8 cellular contexts compared by ENCODE assay signal in the genomic region with DNA sequence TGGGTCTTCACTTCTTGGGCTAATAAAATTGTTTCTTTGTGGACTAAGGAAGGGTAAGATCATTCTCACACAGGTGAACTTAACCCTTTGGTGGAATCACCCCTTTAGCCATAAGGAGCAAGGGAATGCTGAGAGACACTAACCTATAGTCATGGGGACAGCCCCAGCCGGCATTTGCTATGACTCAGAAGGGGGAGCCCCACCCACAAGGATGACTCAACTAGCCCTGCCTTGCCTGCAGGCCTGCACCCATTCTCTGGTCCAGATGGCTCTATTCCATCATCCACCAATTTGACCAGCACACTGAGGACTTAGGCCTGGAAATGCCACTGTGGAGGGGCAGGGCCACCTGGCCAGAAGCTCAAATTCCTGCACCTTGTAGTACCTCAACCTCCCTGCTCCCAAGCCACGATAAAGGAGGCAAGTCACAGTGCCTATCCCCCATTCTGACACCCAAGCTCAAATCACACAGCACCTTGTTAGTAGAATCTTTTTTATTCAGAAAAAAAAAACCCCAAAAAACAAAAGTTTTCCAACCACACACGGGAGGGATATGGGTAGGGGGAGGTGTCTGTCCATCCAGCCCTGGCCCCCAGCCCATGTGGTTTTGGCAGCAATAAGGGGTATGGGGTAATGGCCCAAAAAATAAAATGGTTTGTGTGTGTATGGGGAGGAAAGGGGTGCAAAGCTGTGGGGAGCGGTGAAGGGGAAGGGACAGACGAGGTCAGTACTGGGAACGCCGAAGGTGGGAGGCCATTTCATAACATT. TPM values are rescaled to one million over a fixed set of nuclear protein-coding genes. Genes with fewer than 3 reads are reported as not detected.
DNase-seq lines count a peak whose midpoint lies in the region; ATAC-seq, FAIRE-seq and TF ChIP-seq lines count a peak whose summit lies in the region.

No MANE protein-coding gene starts in this region.

- TF ChIP-seq CTCF in AG04449 (IDR thresholded peaks at IDR 0.05; ENCODE audit: insufficient read depth, low read length, missing control alignments) (no peak), Peyer's patch (IDR thresholded peaks at IDR 0.05) (no peak), prostate gland (IDR thresholded peaks at IDR 0.05) (no peak)

- H3K9me3 ChIP-seq in Peyer's patch (no peaks in the 10 kb centered on the region), prostate gland (no peaks in the 10 kb centered on the region)

- H3K36me3 ChIP-seq in Peyer's patch (peaks cover 0 to 45% (median 0%) of the 10 kb centered on the region in 3 donors), prostate gland (peaks cover 0 to 5% of the 10 kb centered on the region in 2 donors)

- H3K4me1 ChIP-seq in Peyer's patch: peaks cover under 1 to 62% (median 42%) of the 10 kb centered on the region in 4 donors
- H3K4me1 ChIP-seq in prostate gland (replicated peaks): peaks cover 20% of the 10 kb centered on the region

- TF ChIP-seq POLR2A in Peyer's patch (IDR thresholded peaks at IDR 0.05) (peak; percentile 14 to 42), prostate gland (IDR thresholded peaks at IDR 0.05) (no peak)

- CTCF ChIA-PET in AG04449 (lab: Yijun Ruan, JAX): interaction anchor here (1.0 to 1.8 kb wide), 2 partner anchors 42 to 117 kb away, joined by 3 to 4 read pairs; a partner anchor contains a TSS

- peak; percentile 18 for ATAC-seq in GM21825 (IDR thresholded peaks at IDR 0.05; ENCODE audit: unreplicated experiment)

- H3K4me3 ChIP-seq in AG04449 (ENCODE audit: low read depth, low read length): peak overlapping the region; percentile 99
- H3K4me3 ChIP-seq in Peyer's patch: peak overlapping the region in 3 of 4 donors; percentile 95 to 99 (median 97)
- H3K4me3 ChIP-seq in prostate gland: no peak overlapping the region

- FAIRE-seq in urothelium cell line (lab: Jason Lieb, UNC): no peak

- DNase-seq in AG04449 (ENCODE audit: low read depth, low spot score): peak; percentile 47
- peak; percentile 73 to 93 (median 82) for DNase-seq in Peyer's patch
- peak; percentile 80 for DNase-seq in activated T-helper 9 cell treated with anti-CD3 and anti-CD28 coated beads, Interleukin-2, amount 50 U/mL, for 16 hours (ENCODE audit: low read depth)
- DNase-seq in glomerular visceral epithelial cell (ENCODE audit: extremely low spot score): peak; percentile 93
- peak; percentile 47 for DNase-seq in prostate gland (ENCODE audit: low spot score)
- peak; percentile 78 for DNase-seq in urothelium cell line (ENCODE audit: low spot score)
- DNase-seq in medulla oblongata (ENCODE audit: extremely low spot score): no peak

- POLR2A ChIA-PET in AG04449 (lab: Yijun Ruan, JAX): interaction anchor here (6.9 kb wide), 1 partner anchor 21 kb away, joined by 119 read pairs; a partner anchor contains a TSS

- H3K27ac ChIP-seq in Peyer's patch (peak overlapping the region; percentile 71 to 99 (median 98)), prostate gland (peak overlapping the region; percentile 8 to 96)

- H3K27me3 ChIP-seq in Peyer's patch (no peaks in the 10 kb centered on the region), prostate gland (replicated peaks; ENCODE audit: insufficient read depth) (no peaks in the 10 kb centered on the region)

- 34% methylated on average over 7 of the region's 7 CpGs for WGBS in prostate gland

- intact Hi-C loops in prostate gland (cut with DNase I): loop anchor here (5.0 kb wide), 1 partner anchor 42 kb away; a partner anchor contains a TSS

RNA-seq across cellular contexts. Expression of a gene that starts 3.0 kb away (rescaled TPM):
- total RNA-seq in Peyer's patch (1,000 to 10,000 TPM in 1 of 4 donors, 100 to 1,000 TPM in 3; 530 to 1,064 (median 855) TPM), prostate gland (1,000 to 10,000 TPM in 1 of 2 donors, 100 to 1,000 TPM in 1; 646 to 1,039 TPM)

RNA-seq across cellular contexts. Expression of a gene that starts 5.3 kb away (rescaled TPM):
- total RNA-seq in Peyer's patch (10 to 100 TPM; 57.8 to 92.1 (median 78.9) TPM), prostate gland (100 to 1,000 TPM in 1 of 2 donors, 10 to 100 TPM in 1; 78.7 to 138 TPM)

RNA-seq across cellular contexts. Expression of a gene that starts 5.5 kb away (rescaled TPM):
- total RNA-seq in Peyer's patch (10 to 100 TPM; 30.5 to 84.1 (median 60.4) TPM), prostate gland (10 to 100 TPM; 40.5 to 68.0 TPM)

RNA-seq across cellular contexts. Expression of a gene that starts 5.6 kb away (rescaled TPM):
- total RNA-seq in Peyer's patch: 10 to 100 TPM in 3 of 4 donors, 1 to 10 TPM in 1; 7.4 to 27.7 (median 20.6) TPM
- total RNA-seq in prostate gland: 10 to 100 TPM in 1 of 2 donors, 1 to 10 TPM in 1; 9.7 to 10.2 TPM

RNA-seq across cellular contexts. Expression of a gene that starts 13.3 kb away (rescaled TPM):
- total RNA-seq in Peyer's patch (not detected), prostate gland (not detected)

Comparison
In these comparisons a context has a peak if more than half of its experiments do, and no peak if none do; other contexts are left out.
1. H3K4me3 ChIP-seq: peak in AG04449 (single experiment) and Peyer's patch (3 of 4); none in prostate gland (0 of 2).